23 cellular contexts compared by ENCODE assay signal in genomic region chr21:26194326-26194725, GRCh38.
"Had no signal": no experiment of that assay in that cellular context is flagged by ENCODE, and none has a peak within 500 bp of the region (broad histone marks: within the 10 kb centered on the region; RNA-seq: fewer than 3 reads in every experiment).

No MANE protein-coding gene starts in this region.

- H3K4me1 Mint-ChIP-seq: activated CD4-positive, alpha-beta T cell treated with anti-CD3 and anti-CD28 coated beads, Interleukin-2, amount 10 ng/mL, durations not matched to agents 24 days and 14 days; naive thymus-derived CD8-positive, alpha-beta T cell had no signal

- H3K27ac Mint-ChIP-seq: activated CD4-positive, alpha-beta T cell treated with anti-CD3 and anti-CD28 coated beads, Interleukin-2, amount 10 ng/mL, durations not matched to agents 24 days and 14 days; activated CD8-positive, alpha-beta T cell treated with anti-CD3 and anti-CD28 coated beads, Interleukin-2, amount 10 ng/mL, durations not matched to agents 7 days and 5 days; activated naive CD4-positive, alpha-beta T cell treated with anti-CD3 and anti-CD28 coated beads, Interleukin-2, amount 50 U/mL, for 72 hours; naive thymus-derived CD8-positive, alpha-beta T cell had no signal

- H3K27me3 ChIP-seq: body of pancreas, colonic mucosa, esophagus muscularis mucosa, heart right ventricle, left lung, neutrophil, transverse colon had no signal

- H3K27ac ChIP-seq: body of pancreas, colonic mucosa, esophagus muscularis mucosa, heart right ventricle, left lung, neutrophil, parathyroid adenoma, transverse colon had no signal

- DNase-seq: activated CD4-positive, alpha-beta T cell treated with anti-CD3 and anti-CD28 coated beads, Interleukin-2, amount 10 ng/mL, durations not matched to agents 24 days and 14 days; activated CD4-positive, CD25-positive, alpha-beta regulatory T cell; activated CD8-positive, alpha-beta memory T cell treated with anti-CD3 and anti-CD28 coated beads, Interleukin-2, amount 50 U/mL, for 4 hours; activated CD8-positive, alpha-beta T cell treated with anti-CD3 and anti-CD28 coated beads, Interleukin-2, amount 10 ng/mL, durations not matched to agents 7 days and 5 days; activated gamma-delta T cell; activated T-cell treated with anti-CD3 and anti-CD28 coated beads, Interleukin-2, amount 50 U/mL, for 48 hours; body of pancreas; caudate nucleus; colonic mucosa; heart right ventricle; left lung; mammary epithelial cell; naive thymus-derived CD8-positive, alpha-beta T cell; retina; stimulated activated CD4-positive, alpha-beta T cell treated with anti-CD3 and anti-CD28 coated beads, Interleukin-4, amount 100 ng/mL, for 24 hours; stimulated activated naive CD8-positive, alpha-beta T cell treated with anti-CD3 and anti-CD28 coated beads, Interleukin-15, Interleukin-2, amounts not matched to agents 100 U/mL and 50 U/mL, for 24 hours; SW 1271; transverse colon had no signal

- H3K36me3 Mint-ChIP-seq: activated naive CD4-positive, alpha-beta T cell treated with anti-CD3 and anti-CD28 coated beads, Interleukin-2, amount 50 U/mL, for 72 hours; naive thymus-derived CD8-positive, alpha-beta T cell had no signal

- H3K9me3 Mint-ChIP-seq: activated CD4-positive, alpha-beta T cell treated with anti-CD3 and anti-CD28 coated beads, Interleukin-2, amount 10 ng/mL, durations not matched to agents 24 days and 14 days had no signal

- H3K4me1 ChIP-seq: body of pancreas, colonic mucosa, esophagus muscularis mucosa, heart right ventricle, left lung, parathyroid adenoma, transverse colon had no signal

- H3K4me3 Mint-ChIP-seq: activated CD4-positive, alpha-beta T cell treated with anti-CD3 and anti-CD28 coated beads, Interleukin-2, amount 10 ng/mL, durations not matched to agents 24 days and 14 days; activated CD8-positive, alpha-beta T cell treated with anti-CD3 and anti-CD28 coated beads, Interleukin-2, amount 10 ng/mL, durations not matched to agents 7 days and 5 days; naive thymus-derived CD8-positive, alpha-beta T cell had no signal

- H3K9me3 ChIP-seq: body of pancreas, colonic mucosa, esophagus muscularis mucosa, heart right ventricle, left lung, neutrophil, transverse colon had no signal

- H3K4me3 ChIP-seq: body of pancreas, colonic mucosa, esophagus muscularis mucosa, heart right ventricle, left lung, skin epidermis, transverse colon had no signal

- H3K36me3 ChIP-seq: colonic mucosa, esophagus muscularis mucosa, heart right ventricle, left lung, neutrophil, transverse colon had no signal

- ATAC-seq: activated CD8-positive, alpha-beta T cell treated with anti-CD3 and anti-CD28 coated beads, Interleukin-2, amount 10 ng/mL, durations not matched to agents 7 days and 5 days; activated naive CD4-positive, alpha-beta T cell treated with anti-CD3 and anti-CD28 coated beads, Interleukin-2, amount 50 U/mL, for 72 hours; body of pancreas; heart right ventricle; left lung; naive thymus-derived CD8-positive, alpha-beta T cell; stimulated activated naive CD8-positive, alpha-beta T cell treated with anti-CD3 and anti-CD28 coated beads, Interleukin-15, Interleukin-2, amounts not matched to agents 100 U/mL and 50 U/mL, for 24 hours had no signal
